8 cellular contexts compared by ENCODE assay signal in the genomic region with DNA sequence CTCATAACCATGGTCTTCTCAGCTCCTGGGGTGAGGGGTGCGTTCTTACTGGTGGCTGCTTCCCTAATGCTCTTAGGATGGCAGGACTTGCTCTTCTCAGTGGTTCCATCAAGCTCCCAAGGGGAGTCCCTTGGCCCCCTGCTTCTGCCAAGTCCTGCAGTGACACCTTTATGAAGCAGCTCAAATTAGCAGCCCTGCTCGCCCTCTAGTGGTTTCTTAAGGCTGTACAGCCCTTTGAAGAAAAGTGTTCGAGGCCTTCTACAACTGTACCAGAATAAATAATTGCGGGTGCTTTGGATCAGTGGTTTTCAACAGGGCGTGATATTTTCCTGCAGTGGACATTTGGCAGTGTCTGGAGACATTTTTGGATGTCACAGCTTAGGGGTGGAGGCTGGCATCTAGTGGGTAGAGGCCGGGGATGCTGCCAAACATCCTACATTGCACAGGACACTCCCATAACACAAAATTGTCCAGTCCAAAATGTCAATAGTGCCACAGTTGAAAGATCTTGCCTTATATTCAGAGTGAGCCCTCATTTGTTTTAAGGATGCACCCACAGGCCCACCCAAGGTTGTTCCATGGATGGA.
DNase-seq lines count a peak whose midpoint lies in the region; ATAC-seq and TF ChIP-seq lines count a peak whose summit lies in the region.

No MANE protein-coding gene starts in this region.

- in situ Hi-C loops in astrocyte of the spinal cord (cut with HindIII; ENCODE audit: low sequenced_read_pairs), result no loop called here

- intact Hi-C loops in testis (cut with DNase I; ENCODE audit: low total_unique reads), result no loop called here

- WGBS in lung, 2 donors, result 39 to 51% methylated on average over 6 of the region's 6 CpGs
- 48 to 66% methylated on average over 4 to 6 of the region's 6 CpGs for WGBS in testis, 2 donors

- no peaks in the 10 kb centered on the region for H3K36me3 ChIP-seq in lung (ENCODE audit: control insufficient read depth in 2 of 2, insufficient read depth in 2 of 2, low read length in 2 of 2)
- H3K36me3 ChIP-seq in testis (ENCODE audit: low read depth, missing control alignments), result no peaks in the 10 kb centered on the region

- ATAC-seq in GM18498 (IDR thresholded peaks at IDR 0.05; ENCODE audit: unreplicated experiment), result peak; percentile 72
- peak; percentile 84 for ATAC-seq in HG03520 (IDR thresholded peaks at IDR 0.05; ENCODE audit: unreplicated experiment)
- ATAC-seq in SK-N-SH treated with all-trans-retinoic acid at 6 μM for 48 hours, result peak; percentile 90
- ATAC-seq in lung (ENCODE audit: insufficient read depth, low FRiP score), result no peak
- no peak for ATAC-seq in GM21423 (IDR thresholded peaks at IDR 0.05; ENCODE audit: unreplicated experiment)

- H3K4me3 ChIP-seq in AG10803 (ENCODE audit: low read length), result no peak overlapping the region
- H3K4me3 ChIP-seq in astrocyte of the spinal cord (ENCODE audit: low read depth, low read length), result no peak overlapping the region
- H3K4me3 ChIP-seq in lung, result no peak overlapping the region
- no peak overlapping the region for H3K4me3 ChIP-seq in testis

- TF ChIP-seq CTCF in AG10803 (conservative IDR thresholded peaks at IDR 0.05; ENCODE audit: low read length), result peak; percentile 56
- TF ChIP-seq CTCF in astrocyte of the spinal cord (IDR thresholded peaks at IDR 0.05; ENCODE audit: low read depth, low read length), result peak; percentile 73
- peak; percentile 39 for TF ChIP-seq CTCF in lung (IDR thresholded peaks at IDR 0.05; ENCODE audit: control extremely low read depth, extremely low read depth)
- TF ChIP-seq CTCF in testis (IDR thresholded peaks at IDR 0.05), result peak in 2 of 3 experiments; percentile 10 to 44

- H3K4me1 ChIP-seq in lung (ENCODE audit: control insufficient read depth in 2 of 2, insufficient read depth in 2 of 2, low read length in 2 of 2) (no peaks in the 10 kb centered on the region), testis (no peaks in the 10 kb centered on the region)

- no peaks in the 10 kb centered on the region for H3K27me3 ChIP-seq in lung (ENCODE audit: control insufficient read depth, insufficient read depth)
- no peaks in the 10 kb centered on the region for H3K27me3 ChIP-seq in testis

- H3K9me3 ChIP-seq in lung (ENCODE audit: control insufficient read depth in 2 of 2, insufficient read depth in 1 of 2, low read length in 1 of 2) (no peaks in the 10 kb centered on the region), testis (no peaks in the 10 kb centered on the region)

- DNase-seq in AG10803 (ENCODE audit: low read depth) (no peak), astrocyte of the spinal cord (ENCODE audit: low read depth, low spot score) (peak; percentile 27), lung (ENCODE audit: low spot score) (no peak), testis (peak; percentile 35)

- no peak for TF ChIP-seq POLR2A in testis (IDR thresholded peaks at IDR 0.05)

- no peak overlapping the region for H3K27ac ChIP-seq in lung (ENCODE audit: low read depth in 1 of 2, low read length in 1 of 2)
- no peak overlapping the region for H3K27ac ChIP-seq in testis

TF ChIP-seq in SK-N-SH treated with all-trans-retinoic acid at 6 μM for 48 hours, 23 proteins besides CTCF, POLR2A, EP300 and RAD21:
- TF ChIP-seq SNAI2 (CRISPR knock-in tag; IDR thresholded peaks at IDR 0.05) (no peak), OSR1 (CRISPR knock-in tag; IDR thresholded peaks at IDR 0.05) (no peak), ZNF70 (CRISPR knock-in tag; IDR thresholded peaks at IDR 0.05) (no peak), BACH2 (CRISPR knock-in tag; IDR thresholded peaks at IDR 0.05; ENCODE audit: borderline replicate concordance) (no peak), ISL1 (CRISPR knock-in tag; IDR thresholded peaks at IDR 0.05) (no peak), ZC3H10 (CRISPR knock-in tag; IDR thresholded peaks at IDR 0.05) (no peak), GLIS3 (CRISPR knock-in tag; IDR thresholded peaks at IDR 0.05) (no peak), ESRRG (CRISPR knock-in tag; IDR thresholded peaks at IDR 0.05) (no peak), ZNF565 (CRISPR knock-in tag; conservative IDR thresholded peaks at IDR 0.05; ENCODE audit: low read depth) (no peak)
- TF ChIP-seq, protein P1, sequence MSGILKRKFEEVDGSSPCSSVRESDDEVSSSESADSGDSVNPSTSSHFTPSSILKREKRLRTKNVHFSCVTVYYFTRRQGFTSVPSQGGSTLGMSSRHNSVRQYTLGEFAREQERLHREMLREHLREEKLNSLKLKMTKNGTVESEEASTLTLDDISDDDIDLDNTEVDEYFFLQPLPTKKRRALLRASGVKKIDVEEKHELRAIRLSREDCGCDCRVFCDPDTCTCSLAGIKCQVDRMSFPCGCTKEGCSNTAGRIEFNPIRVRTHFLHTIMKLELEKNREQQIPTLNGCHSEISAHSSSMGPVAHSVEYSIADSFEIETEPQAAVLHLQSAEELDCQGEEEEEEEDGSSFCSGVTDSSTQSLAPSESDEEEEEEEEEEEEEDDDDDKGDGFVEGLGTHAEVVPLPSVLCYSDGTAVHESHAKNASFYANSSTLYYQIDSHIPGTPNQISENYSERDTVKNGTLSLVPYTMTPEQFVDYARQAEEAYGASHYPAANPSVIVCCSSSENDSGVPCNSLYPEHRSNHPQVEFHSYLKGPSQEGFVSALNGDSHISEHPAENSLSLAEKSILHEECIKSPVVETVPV (CRISPR knock-in tag; IDR thresholded peaks at IDR 0.05), result no peak
- TF ChIP-seq, protein P2, sequence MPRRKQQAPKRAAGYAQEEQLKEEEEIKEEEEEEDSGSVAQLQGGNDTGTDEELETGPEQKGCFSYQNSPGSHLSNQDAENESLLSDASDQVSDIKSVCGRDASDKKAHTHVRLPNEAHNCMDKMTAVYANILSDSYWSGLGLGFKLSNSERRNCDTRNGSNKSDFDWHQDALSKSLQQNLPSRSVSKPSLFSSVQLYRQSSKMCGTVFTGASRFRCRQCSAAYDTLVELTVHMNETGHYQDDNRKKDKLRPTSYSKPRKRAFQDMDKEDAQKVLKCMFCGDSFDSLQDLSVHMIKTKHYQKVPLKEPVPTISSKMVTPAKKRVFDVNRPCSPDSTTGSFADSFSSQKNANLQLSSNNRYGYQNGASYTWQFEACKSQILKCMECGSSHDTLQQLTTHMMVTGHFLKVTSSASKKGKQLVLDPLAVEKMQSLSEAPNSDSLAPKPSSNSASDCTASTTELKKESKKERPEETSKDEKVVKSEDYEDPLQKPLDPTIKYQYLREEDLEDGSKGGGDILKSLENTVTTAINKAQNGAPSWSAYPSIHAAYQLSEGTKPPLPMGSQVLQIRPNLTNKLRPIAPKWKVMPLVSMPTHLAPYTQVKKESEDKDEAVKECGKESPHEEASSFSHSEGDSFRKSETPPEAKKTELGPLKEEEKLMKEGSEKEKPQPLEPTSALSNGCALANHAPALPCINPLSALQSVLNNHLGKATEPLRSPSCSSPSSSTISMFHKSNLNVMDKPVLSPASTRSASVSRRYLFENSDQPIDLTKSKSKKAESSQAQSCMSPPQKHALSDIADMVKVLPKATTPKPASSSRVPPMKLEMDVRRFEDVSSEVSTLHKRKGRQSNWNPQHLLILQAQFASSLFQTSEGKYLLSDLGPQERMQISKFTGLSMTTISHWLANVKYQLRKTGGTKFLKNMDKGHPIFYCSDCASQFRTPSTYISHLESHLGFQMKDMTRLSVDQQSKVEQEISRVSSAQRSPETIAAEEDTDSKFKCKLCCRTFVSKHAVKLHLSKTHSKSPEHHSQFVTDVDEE (CRISPR knock-in tag; IDR thresholded peaks at IDR 0.05), result no peak
- TF ChIP-seq, protein P3, sequence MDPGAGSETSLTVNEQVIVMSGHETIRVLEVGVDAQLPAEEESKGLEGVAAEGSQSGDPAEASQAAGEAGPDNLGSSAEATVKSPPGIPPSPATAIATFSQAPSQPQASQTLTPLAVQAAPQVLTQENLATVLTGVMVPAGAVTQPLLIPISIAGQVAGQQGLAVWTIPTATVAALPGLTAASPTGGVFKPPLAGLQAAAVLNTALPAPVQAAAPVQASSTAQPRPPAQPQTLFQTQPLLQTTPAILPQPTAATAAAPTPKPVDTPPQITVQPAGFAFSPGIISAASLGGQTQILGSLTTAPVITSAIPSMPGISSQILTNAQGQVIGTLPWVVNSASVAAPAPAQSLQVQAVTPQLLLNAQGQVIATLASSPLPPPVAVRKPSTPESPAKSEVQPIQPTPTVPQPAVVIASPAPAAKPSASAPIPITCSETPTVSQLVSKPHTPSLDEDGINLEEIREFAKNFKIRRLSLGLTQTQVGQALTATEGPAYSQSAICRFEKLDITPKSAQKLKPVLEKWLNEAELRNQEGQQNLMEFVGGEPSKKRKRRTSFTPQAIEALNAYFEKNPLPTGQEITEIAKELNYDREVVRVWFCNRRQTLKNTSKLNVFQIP (CRISPR knock-in tag; IDR thresholded peaks at IDR 0.05; ENCODE audit: borderline replicate concordance, low read depth), result no peak
TF ChIP-seq in SK-N-SH treated with all-trans-retinoic acid at 6 μM for 48 hours: peak in this region for 0.

Comparison
In these comparisons a context has a peak if more than half of its experiments do, and no peak if none do; other contexts are left out.
1. DNase-seq: peak in astrocyte of the spinal cord (single experiment) and testis (single experiment); none in AG10803 (single experiment) and lung (single experiment).
2. ATAC-seq: peak in GM18498 (single experiment), HG03520 (single experiment) and SK-N-SH treated with all-trans-retinoic acid at 6 μM for 48 hours (single experiment); none in lung (single experiment) and GM21423 (single experiment).
3. Peak in every context shown above with its lines, with median percentiles within 50 percentile points of each other: CTCF ChIP-seq.